Comparison of ENCODE assay signal across 1 cellular context in the genomic region with DNA sequence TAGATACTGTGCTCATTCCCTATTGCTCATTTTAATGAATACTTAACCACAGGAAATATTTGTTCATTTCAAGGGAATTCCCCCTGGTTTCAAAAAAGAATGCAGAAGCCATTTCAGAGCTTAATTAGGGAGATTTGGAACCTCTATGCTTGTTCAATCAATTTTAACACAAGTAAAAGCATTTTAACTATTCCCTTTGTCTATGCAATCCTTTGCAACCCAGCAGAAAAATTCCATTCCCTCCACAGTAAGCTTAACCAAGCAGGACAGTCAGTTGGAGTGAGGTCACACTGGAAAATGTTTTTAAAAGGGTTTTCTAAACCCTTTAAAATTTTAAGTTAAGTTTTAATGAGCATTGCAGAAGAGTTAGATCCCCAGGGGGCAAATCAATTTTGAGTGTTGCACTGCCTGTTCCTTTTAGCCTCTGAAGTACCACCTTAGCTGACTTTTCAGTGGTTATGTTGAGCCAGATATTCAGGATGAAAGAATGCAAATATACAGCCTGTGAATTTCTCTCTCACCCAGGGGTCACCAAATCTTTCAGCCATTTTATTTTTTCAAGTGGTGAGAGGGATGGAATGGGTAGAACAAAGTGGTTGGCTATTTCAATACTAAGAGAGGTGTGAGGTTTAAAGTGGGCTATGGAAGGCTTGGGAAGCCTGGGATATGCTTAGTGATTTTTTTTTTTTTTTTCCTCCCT.
TF ChIP-seq lines count a peak whose summit lies in the region.

No MANE protein-coding gene starts in this region.

TF ChIP-seq in WTC11, 78 proteins besides CTCF, POLR2A, EP300 and RAD21 (continued from another document):
- TF ChIP-seq ZBTB21 (CRISPR knock-in tag; IDR thresholded peaks at IDR 0.05; ENCODE audit: borderline replicate concordance) = no peak
- no peak for TF ChIP-seq ATF2 (CRISPR knock-in tag; IDR thresholded peaks at IDR 0.05; ENCODE audit: borderline replicate concordance, low read depth)
- no peak for TF ChIP-seq ELF4 (CRISPR knock-in tag; IDR thresholded peaks at IDR 0.05; ENCODE audit: low read depth)
- no peak for TF ChIP-seq ZNF423 (CRISPR knock-in tag; IDR thresholded peaks at IDR 0.05)
- TF ChIP-seq CREB1 (CRISPR knock-in tag; IDR thresholded peaks at IDR 0.05) = no peak
